In the genomic region with DNA sequence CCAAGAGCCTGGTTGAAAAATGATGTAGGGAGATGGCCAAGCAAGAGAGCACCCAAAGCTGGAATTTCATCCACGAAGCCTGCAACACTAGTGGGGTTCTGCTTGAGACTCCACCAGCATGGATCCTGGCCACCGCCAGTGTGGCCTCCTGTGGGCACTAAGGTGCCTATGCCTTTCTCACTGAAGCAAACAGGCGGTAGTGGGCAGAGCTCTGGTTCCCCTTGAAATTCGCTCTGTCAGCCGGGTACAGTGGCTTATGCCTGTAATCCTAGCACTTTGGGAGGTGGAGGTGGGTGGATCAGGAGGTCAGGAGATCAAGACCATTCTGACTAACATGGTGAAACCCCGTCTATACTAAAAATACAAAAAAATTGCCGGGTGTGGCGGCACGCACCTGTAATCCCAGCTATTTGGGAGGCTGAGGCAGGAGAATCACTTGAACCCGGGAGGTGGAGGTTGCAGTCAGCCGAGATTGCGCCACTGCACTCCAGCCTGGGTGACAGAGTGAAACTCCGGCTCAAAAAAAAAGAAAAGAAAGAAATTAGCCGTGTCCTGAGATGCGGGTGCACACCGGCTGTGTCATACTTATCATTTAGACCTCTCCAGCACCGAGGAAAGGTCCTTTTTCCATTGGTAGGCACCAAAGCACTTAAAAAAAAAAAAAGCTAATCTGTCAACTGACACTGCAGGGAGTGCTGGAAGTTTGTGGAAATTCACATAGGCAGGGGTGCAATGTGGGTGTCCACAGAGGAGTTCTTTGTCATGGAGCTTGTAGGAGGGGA, we compare ENCODE assay signal across 1 cellular context.
TF ChIP-seq lines count a peak whose summit lies in the region.

No MANE protein-coding gene starts in this region.

TF ChIP-seq in GM23338, 12 proteins besides CTCF, POLR2A, EP300 and RAD21 (continued from another document):
- TF ChIP-seq, protein P1, sequence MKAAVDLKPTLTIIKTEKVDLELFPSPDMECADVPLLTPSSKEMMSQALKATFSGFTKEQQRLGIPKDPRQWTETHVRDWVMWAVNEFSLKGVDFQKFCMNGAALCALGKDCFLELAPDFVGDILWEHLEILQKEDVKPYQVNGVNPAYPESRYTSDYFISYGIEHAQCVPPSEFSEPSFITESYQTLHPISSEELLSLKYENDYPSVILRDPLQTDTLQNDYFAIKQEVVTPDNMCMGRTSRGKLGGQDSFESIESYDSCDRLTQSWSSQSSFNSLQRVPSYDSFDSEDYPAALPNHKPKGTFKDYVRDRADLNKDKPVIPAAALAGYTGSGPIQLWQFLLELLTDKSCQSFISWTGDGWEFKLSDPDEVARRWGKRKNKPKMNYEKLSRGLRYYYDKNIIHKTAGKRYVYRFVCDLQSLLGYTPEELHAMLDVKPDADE (IDR thresholded peaks at IDR 0.05) = no peak
- TF ChIP-seq ZNF331 (CRISPR knock-in tag; IDR thresholded peaks at IDR 0.05; ENCODE audit: low read depth) (no peak), EZH2 (IDR thresholded peaks at IDR 0.05; ENCODE audit: low read depth, unreplicated experiment) (no peak), STAT1 (IDR thresholded peaks at IDR 0.05; ENCODE audit: unreplicated experiment) (no peak), NANOG (IDR thresholded peaks at IDR 0.05; ENCODE audit: borderline replicate concordance) (no peak), JUNB (IDR thresholded peaks at IDR 0.05; ENCODE audit: unreplicated experiment) (no peak), POLR2AphosphoS5 (IDR thresholded peaks at IDR 0.05; ENCODE audit: low read depth) (no peak)
- TF ChIP-seq, protein P2, sequence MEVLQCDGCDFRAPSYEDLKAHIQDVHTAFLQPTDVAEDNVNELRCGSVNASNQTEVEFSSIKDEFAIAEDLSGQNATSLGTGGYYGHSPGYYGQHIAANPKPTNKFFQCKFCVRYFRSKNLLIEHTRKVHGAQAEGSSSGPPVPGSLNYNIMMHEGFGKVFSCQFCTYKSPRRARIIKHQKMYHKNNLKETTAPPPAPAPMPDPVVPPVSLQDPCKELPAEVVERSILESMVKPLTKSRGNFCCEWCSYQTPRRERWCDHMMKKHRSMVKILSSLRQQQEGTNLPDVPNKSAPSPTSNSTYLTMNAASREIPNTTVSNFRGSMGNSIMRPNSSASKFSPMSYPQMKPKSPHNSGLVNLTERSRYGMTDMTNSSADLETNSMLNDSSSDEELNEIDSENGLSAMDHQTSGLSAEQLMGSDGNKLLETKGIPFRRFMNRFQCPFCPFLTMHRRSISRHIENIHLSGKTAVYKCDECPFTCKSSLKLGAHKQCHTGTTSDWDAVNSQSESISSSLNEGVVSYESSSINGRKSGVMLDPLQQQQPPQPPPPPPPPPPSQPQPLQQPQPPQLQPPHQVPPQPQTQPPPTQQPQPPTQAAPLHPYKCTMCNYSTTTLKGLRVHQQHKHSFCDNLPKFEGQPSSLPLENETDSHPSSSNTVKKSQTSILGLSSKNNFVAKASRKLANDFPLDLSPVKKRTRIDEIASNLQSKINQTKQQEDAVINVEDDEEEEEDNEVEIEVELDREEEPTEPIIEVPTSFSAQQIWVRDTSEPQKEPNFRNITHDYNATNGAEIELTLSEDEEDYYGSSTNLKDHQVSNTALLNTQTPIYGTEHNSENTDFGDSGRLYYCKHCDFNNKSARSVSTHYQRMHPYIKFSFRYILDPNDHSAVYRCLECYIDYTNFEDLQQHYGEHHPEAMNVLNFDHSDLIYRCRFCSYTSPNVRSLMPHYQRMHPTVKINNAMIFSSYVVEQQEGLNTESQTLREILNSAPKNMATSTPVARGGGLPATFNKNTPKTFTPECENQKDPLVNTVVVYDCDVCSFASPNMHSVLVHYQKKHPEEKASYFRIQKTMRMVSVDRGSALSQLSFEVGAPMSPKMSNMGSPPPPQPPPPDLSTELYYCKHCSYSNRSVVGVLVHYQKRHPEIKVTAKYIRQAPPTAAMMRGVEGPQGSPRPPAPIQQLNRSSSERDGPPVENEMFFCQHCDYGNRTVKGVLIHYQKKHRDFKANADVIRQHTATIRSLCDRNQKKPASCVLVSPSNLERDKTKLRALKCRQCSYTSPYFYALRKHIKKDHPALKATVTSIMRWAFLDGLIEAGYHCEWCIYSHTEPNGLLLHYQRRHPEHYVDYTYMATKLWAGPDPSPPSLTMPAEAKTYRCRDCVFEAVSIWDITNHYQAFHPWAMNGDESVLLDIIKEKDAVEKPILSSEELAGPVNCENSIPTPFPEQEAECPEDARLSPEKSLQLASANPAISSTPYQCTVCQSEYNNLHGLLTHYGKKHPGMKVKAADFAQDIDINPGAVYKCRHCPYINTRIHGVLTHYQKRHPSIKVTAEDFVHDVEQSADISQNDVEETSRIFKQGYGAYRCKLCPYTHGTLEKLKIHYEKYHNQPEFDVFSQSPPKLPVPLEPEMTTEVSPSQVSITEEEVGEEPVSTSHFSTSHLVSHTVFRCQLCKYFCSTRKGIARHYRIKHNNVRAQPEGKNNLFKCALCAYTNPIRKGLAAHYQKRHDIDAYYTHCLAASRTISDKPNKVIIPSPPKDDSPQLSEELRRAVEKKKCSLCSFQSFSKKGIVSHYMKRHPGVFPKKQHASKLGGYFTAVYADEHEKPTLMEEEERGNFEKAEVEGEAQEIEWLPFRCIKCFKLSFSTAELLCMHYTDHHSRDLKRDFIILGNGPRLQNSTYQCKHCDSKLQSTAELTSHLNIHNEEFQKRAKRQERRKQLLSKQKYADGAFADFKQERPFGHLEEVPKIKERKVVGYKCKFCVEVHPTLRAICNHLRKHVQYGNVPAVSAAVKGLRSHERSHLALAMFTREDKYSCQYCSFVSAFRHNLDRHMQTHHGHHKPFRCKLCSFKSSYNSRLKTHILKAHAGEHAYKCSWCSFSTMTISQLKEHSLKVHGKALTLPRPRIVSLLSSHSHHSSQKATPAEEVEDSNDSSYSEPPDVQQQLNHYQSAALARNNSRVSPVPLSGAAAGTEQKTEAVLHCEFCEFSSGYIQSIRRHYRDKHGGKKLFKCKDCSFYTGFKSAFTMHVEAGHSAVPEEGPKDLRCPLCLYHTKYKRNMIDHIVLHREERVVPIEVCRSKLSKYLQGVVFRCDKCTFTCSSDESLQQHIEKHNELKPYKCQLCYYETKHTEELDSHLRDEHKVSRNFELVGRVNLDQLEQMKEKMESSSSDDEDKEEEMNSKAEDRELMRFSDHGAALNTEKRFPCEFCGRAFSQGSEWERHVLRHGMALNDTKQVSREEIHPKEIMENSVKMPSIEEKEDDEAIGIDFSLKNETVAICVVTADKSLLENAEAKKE (CRISPR knock-in tag; IDR thresholded peaks at IDR 0.05) = no peak
